In genomic region chr9:33524431-33524947, GRCh38 we compare ENCODE assay signal across 8 cellular contexts. TPM values are rescaled to one million over a fixed set of nuclear protein-coding genes. Genes with fewer than 3 reads are reported as not detected.
DNase-seq lines count a peak whose midpoint lies in the region; ATAC-seq and TF ChIP-seq lines count a peak whose summit lies in the region.

No MANE protein-coding gene starts in this region.

- no peaks in the 10 kb centered on the region for H3K9me3 Mint-ChIP-seq in CD4-positive, alpha-beta memory T cell

- TF ChIP-seq POLR2A in upper lobe of left lung (IDR thresholded peaks at IDR 0.05), result no peak

- peak in 1 of 5 donors; percentile 2 for DNase-seq in CD4-positive, alpha-beta memory T cell
- DNase-seq in KBM-7 (peak; percentile 55), adipocyte (ENCODE audit: low read depth) (peak; percentile 49), kidney tubule cell (ENCODE audit: low spot score) (peak; percentile 16), upper lobe of left lung (peak in 1 of 2 donors; percentile 74), LoVo (ENCODE audit: low spot score) (no peak), SIG-M5 treated with dmso at 0.1 percent for 504 hours (lab: John Stamatoyannopoulos, UW; ENCODE audit: unreplicated experiment) (no peak)
- no peak for DNase-seq in stimulated activated CD4-positive, alpha-beta T cell treated with anti-CD3 and anti-CD28 coated beads, Interleukin-1b, Interleukin-23, amount 100 ng/mL, for 48 hours

- in situ Hi-C loops in KBM-7 (cut with MboI; ENCODE audit: low pct_unique_long_range_greater_than_20kb, low sequenced_read_pairs), result no loop called here

- POLR2A ChIA-PET in CD4-positive, alpha-beta memory T cell (lab: Charles Lee; ENCODE audit: partially characterized antibody), result no interaction called here

- peaks cover 26 to 41% of the 10 kb centered on the region in 2 donors for H3K27me3 Mint-ChIP-seq in CD4-positive, alpha-beta memory T cell

- H3K4me1 Mint-ChIP-seq in CD4-positive, alpha-beta memory T cell, result peaks cover 0 to 15% (median 6%) of the 10 kb centered on the region in 4 donors

- no peak overlapping the region for H3K27ac ChIP-seq in CD4-positive, alpha-beta memory T cell (ENCODE audit: low read depth, low read length)
- H3K27ac ChIP-seq in upper lobe of left lung, result no peak overlapping the region

- no peaks in the 10 kb centered on the region for H3K9me3 ChIP-seq in CD4-positive, alpha-beta memory T cell (ENCODE audit: control insufficient read depth in 1 of 2, low read length in 2 of 2)
- no peaks in the 10 kb centered on the region for H3K9me3 ChIP-seq in adipocyte (ENCODE audit: control insufficient read depth, low read length)
- H3K9me3 ChIP-seq in upper lobe of left lung, result no peaks in the 10 kb centered on the region

- no peak for TF ChIP-seq CTCF in upper lobe of left lung (IDR thresholded peaks at IDR 0.05)

- no peak overlapping the region for H3K9ac ChIP-seq in adipocyte (ENCODE audit: low read length)

- H3K27me3 ChIP-seq in CD4-positive, alpha-beta memory T cell (ENCODE audit: insufficient read depth, low read length), result peaks cover 3% of the 10 kb centered on the region
- H3K27me3 ChIP-seq in adipocyte (replicated peaks; ENCODE audit: control insufficient read depth, insufficient read depth, low read length) (no peaks in the 10 kb centered on the region), upper lobe of left lung (peaks cover 0 to 15% (median 0%) of the 10 kb centered on the region in 4 donors)

- H3K4me1 ChIP-seq in CD4-positive, alpha-beta memory T cell (ENCODE audit: insufficient read depth, low read length), result peaks cover 7% of the 10 kb centered on the region
- no peaks in the 10 kb centered on the region for H3K4me1 ChIP-seq in adipocyte (ENCODE audit: control insufficient read depth, insufficient read depth, low read length)
- H3K4me1 ChIP-seq in upper lobe of left lung, result peaks cover 0 to 18% (median 15%) of the 10 kb centered on the region in 4 donors

- 3 to 5% methylated on average over 19 to 35 of the region's 38 CpGs for WGBS in upper lobe of left lung, 2 donors

- CTCF ChIA-PET in CD4-positive, alpha-beta memory T cell (lab: Charles Lee; ENCODE audit: partially characterized antibody), result interaction anchor here (0.9 to 1.8 kb wide), 3 partner anchors 14 to 149 kb away, joined by 3 to 4 read pairs (median 4); no protein-coding TSS in a partner anchor

- H3K36me3 ChIP-seq in CD4-positive, alpha-beta memory T cell (ENCODE audit: insufficient read depth, low read length), result no peaks in the 10 kb centered on the region
- no peaks in the 10 kb centered on the region for H3K36me3 ChIP-seq in adipocyte (ENCODE audit: control insufficient read depth, insufficient read depth, low read length, severe bottlenecking)
- no peaks in the 10 kb centered on the region for H3K36me3 ChIP-seq in upper lobe of left lung

- H3K36me3 Mint-ChIP-seq in CD4-positive, alpha-beta memory T cell, result no peaks in the 10 kb centered on the region

- ATAC-seq in upper lobe of left lung (ENCODE audit: low FRiP score in 2 of 2), result peak in 1 of 2 donors; percentile 28

- intact Hi-C loops in CD4-positive, alpha-beta memory T cell (cut with micrococcal nuclease), result no loop called here

- H3K27ac Mint-ChIP-seq in CD4-positive, alpha-beta memory T cell, result no peak overlapping the region

- H3K4me3 Mint-ChIP-seq in CD4-positive, alpha-beta memory T cell, result peak overlapping the region; percentile 78 to 94 (median 86)

- no peak for TF ChIP-seq EP300 in upper lobe of left lung (IDR thresholded peaks at IDR 0.05)

- peak overlapping the region in 1 of 2 donors; percentile 40 for H3K4me3 ChIP-seq in CD4-positive, alpha-beta memory T cell (ENCODE audit: low read length in 2 of 2)
- H3K4me3 ChIP-seq in adipocyte (ENCODE audit: low read length), result peak overlapping the region; percentile 76
- peak overlapping the region in 3 of 4 donors; percentile 37 to 46 (median 41) for H3K4me3 ChIP-seq in upper lobe of left lung

RNA-seq across cellular contexts. Expression of gene ANKRD18B, which starts 0.4 kb away (rescaled TPM):
- total RNA-seq in CD4-positive, alpha-beta memory T cell, result 1 to 10 TPM; 1.2 to 1.9 TPM
- polyA plus RNA-seq in CD4-positive, alpha-beta memory T cell, result not detected
- total RNA-seq in upper lobe of left lung, result 1 to 10 TPM in 2 of 6 donors, not detected in 4; 1.1 to 2.0 TPM

RNA-seq across cellular contexts. Expression of gene NOL6, which starts 50.8 kb away (rescaled TPM):
- 10 to 100 TPM; 39.1 to 41.1 TPM for total RNA-seq in CD4-positive, alpha-beta memory T cell
- polyA plus RNA-seq in CD4-positive, alpha-beta memory T cell, result 10 to 100 TPM; 11.7 to 28.1 TPM
- 10 to 100 TPM; 17.8 to 47.6 (median 31.9) TPM for total RNA-seq in upper lobe of left lung

Comparison
In these comparisons a context has a peak if more than half of its experiments do, and no peak if none do; other contexts are left out.
1. DNase-seq: peak in KBM-7 (single experiment), adipocyte (single experiment) and kidney tubule cell (single experiment); none in LoVo (single experiment), SIG-M5 treated with dmso at 0.1 percent for 504 hours (single experiment) and stimulated activated CD4-positive, alpha-beta T cell treated with anti-CD3 and anti-CD28 coated beads, Interleukin-1b, Interleukin-23, amount 100 ng/mL, for 48 hours (single experiment).